ENCODE assay signal across 16 cellular contexts in genomic region chr10:7234109-7234508, GRCh38.
DNase-seq lines count a peak whose midpoint lies in the region; ATAC-seq and TF ChIP-seq lines count a peak whose summit lies in the region.
"Had no signal": no experiment of that assay in that cellular context is flagged by ENCODE, and none has a peak within 500 bp of the region (broad histone marks: within the 10 kb centered on the region; RNA-seq: fewer than 3 reads in every experiment).

No MANE protein-coding gene starts in this region.

- no peak for TF ChIP-seq POLR2A in breast epithelium (IDR thresholded peaks at IDR 0.05)

- H3K4me3 ChIP-seq in MM.1S (ENCODE audit: low read length) (no peak overlapping the region), breast epithelium (no peak overlapping the region)
- H3K4me3 ChIP-seq: GM23248 had no signal

- H3K4me3 Mint-ChIP-seq in activated T-cell treated with anti-CD3 and anti-CD28 coated beads, Interleukin-2, amount 50 U/mL, for 72 hours: no peak overlapping the region
- no peak overlapping the region for H3K4me3 Mint-ChIP-seq in stimulated activated effector memory CD8-positive, alpha-beta T cell treated with anti-CD3 and anti-CD28 coated beads, Interleukin-12 subunit alpha, Interleukin-12 subunit beta, amount 100 ng/mL, for 72 hours

- no peaks in the 10 kb centered on the region for H3K9me2 ChIP-seq in MM.1S (replicated peaks; ENCODE audit: insufficient read depth, low read length)

- peaks cover 3 to 5% of the 10 kb centered on the region in 2 donors for H3K9me3 Mint-ChIP-seq in activated T-cell treated with anti-CD3 and anti-CD28 coated beads, Interleukin-2, amount 50 U/mL, for 72 hours
- H3K9me3 Mint-ChIP-seq in stimulated activated effector memory CD8-positive, alpha-beta T cell treated with anti-CD3 and anti-CD28 coated beads, Interleukin-12 subunit alpha, Interleukin-12 subunit beta, amount 100 ng/mL, for 72 hours: no peaks in the 10 kb centered on the region

- TF ChIP-seq CTCF in MM.1S (IDR thresholded peaks at IDR 0.05; ENCODE audit: low read length) (no peak), breast epithelium (IDR thresholded peaks at IDR 0.05) (no peak)

- 0 out of 2 replicates have a peak overlapping the region, but pooled peaks have one; percentile 13 for H3K4me2 ChIP-seq in MM.1S (ENCODE audit: low read depth, low read length)

- H3K9me3 ChIP-seq in MM.1S (replicated peaks; ENCODE audit: insufficient read depth, low read length) (no peaks in the 10 kb centered on the region), breast epithelium (no peaks in the 10 kb centered on the region)

- no peak overlapping the region for H3K9ac ChIP-seq in MM.1S (ENCODE audit: low read length)
- H3K9ac ChIP-seq: GM23248 had no signal

- H3K27ac ChIP-seq in MM.1S (ENCODE audit: low read length) (no peak overlapping the region), breast epithelium (peak overlapping the region; percentile 76)
- H3K27ac ChIP-seq: GM23248 had no signal

- peaks cover 31% of the 10 kb centered on the region for H3K4me1 Mint-ChIP-seq in activated T-cell treated with anti-CD3 and anti-CD28 coated beads, Interleukin-2, amount 50 U/mL, for 72 hours (ENCODE audit: low read depth)
- H3K4me1 Mint-ChIP-seq in stimulated activated effector memory CD8-positive, alpha-beta T cell treated with anti-CD3 and anti-CD28 coated beads, Interleukin-12 subunit alpha, Interleukin-12 subunit beta, amount 100 ng/mL, for 72 hours: peaks cover 52% of the 10 kb centered on the region

- H3F3A ChIP-seq in MM.1S (ENCODE audit: insufficient read depth, low read length): peaks cover 11% of the 10 kb centered on the region

- peaks cover 4% of the 10 kb centered on the region; the same call in 1 of the 2 replicates for H3K36me3 ChIP-seq in MM.1S (replicated peaks; ENCODE audit: insufficient read depth, low read length)
- no peaks in the 10 kb centered on the region for H3K36me3 ChIP-seq in breast epithelium

- H3K4me1 ChIP-seq in MM.1S (ENCODE audit: low read length) (peaks cover 22% of the 10 kb centered on the region), breast epithelium (peaks cover 0 to 9% of the 10 kb centered on the region in 2 donors)

- no peaks in the 10 kb centered on the region for H3K27me3 Mint-ChIP-seq in activated T-cell treated with anti-CD3 and anti-CD28 coated beads, Interleukin-2, amount 50 U/mL, for 72 hours (ENCODE audit: low read depth)

- no peaks in the 10 kb centered on the region for H4K20me1 ChIP-seq in MM.1S (ENCODE audit: insufficient read depth, low read length)

- H3K27ac Mint-ChIP-seq in activated T-cell treated with anti-CD3 and anti-CD28 coated beads, Interleukin-2, amount 50 U/mL, for 72 hours: peak overlapping the region; percentile 36
- H3K27ac Mint-ChIP-seq in stimulated activated effector memory CD8-positive, alpha-beta T cell treated with anti-CD3 and anti-CD28 coated beads, Interleukin-12 subunit alpha, Interleukin-12 subunit beta, amount 100 ng/mL, for 72 hours: peak overlapping the region; percentile 29

- peaks cover 68% of the 10 kb centered on the region for H3K79me2 ChIP-seq in MM.1S (ENCODE audit: low read length)

- H3K36me3 Mint-ChIP-seq in activated T-cell treated with anti-CD3 and anti-CD28 coated beads, Interleukin-2, amount 50 U/mL, for 72 hours (ENCODE audit: insufficient read depth in 2 of 2): peaks cover 14 to 24% of the 10 kb centered on the region in 2 donors
- peaks cover 60% of the 10 kb centered on the region for H3K36me3 Mint-ChIP-seq in stimulated activated effector memory CD8-positive, alpha-beta T cell treated with anti-CD3 and anti-CD28 coated beads, Interleukin-12 subunit alpha, Interleukin-12 subunit beta, amount 100 ng/mL, for 72 hours

- intact Hi-C loops in breast epithelium (cut with DNase I; ENCODE audit: low total_unique reads): no loop called here

- H3K27me3 ChIP-seq in MM.1S (replicated peaks; ENCODE audit: insufficient read depth, low read length) (no peaks in the 10 kb centered on the region), breast epithelium (no peaks in the 10 kb centered on the region)

- no peak overlapping the region for H2AFZ ChIP-seq in MM.1S (ENCODE audit: low read length)
- H2AFZ ChIP-seq: GM23248 had no signal

- ATAC-seq in activated T-cell treated with anti-CD3 and anti-CD28 coated beads, Interleukin-2, amount 50 U/mL, for 72 hours (replicated peaks in 1 of 2): no peak
- ATAC-seq in stimulated activated effector memory CD8-positive, alpha-beta T cell treated with anti-CD3 and anti-CD28 coated beads, Interleukin-12 subunit alpha, Interleukin-12 subunit beta, amount 100 ng/mL, for 72 hours: no peak
- ATAC-seq in HG02623 (IDR thresholded peaks at IDR 0.05; ENCODE audit: unreplicated experiment): no peak

- DNase-seq in activated T-cell treated with anti-CD3 and anti-CD28 coated beads, Interleukin-2, amount 50 U/mL, for 72 hours: no peak
- no peak for DNase-seq in activated T-cell treated with anti-CD3 and anti-CD28 coated beads, Interleukin-2, amount 50 U/mL, for 48 hours
- DNase-seq in MM.1S: no peak
- DNase-seq in breast epithelium (ENCODE audit: low spot score in 2 of 2): no peak
- no peak for DNase-seq in stimulated activated effector memory CD8-positive, alpha-beta T cell treated with anti-CD3 and anti-CD28 coated beads, Interleukin-12 subunit alpha, Interleukin-12 subunit beta, amount 100 ng/mL, for 72 hours (ENCODE audit: low spot score in 2 of 2)
- DNase-seq in NCI-H345 (lab: John Stamatoyannopoulos, UW): no peak
- DNase-seq in central memory CD4-positive, alpha-beta T cell: no peak
- DNase-seq: Calu3, DMS79 treated with DMSO at 0.1 percent for 48 hours, GM23248, NCI-H1092 treated with DMSO at 0.1 percent for 48 hours, NCI-H1694, NCI-H2107, NCI-H446, NCI-H748 treated with DMSO at 0.1 percent for 48 hours had no signal
